ENCODE assay signal across 20 cellular contexts in genomic region chr16:53135329-53135728, GRCh38.
"Had no signal": no experiment of that assay in that cellular context is flagged by ENCODE, and none has a peak within 500 bp of the region (broad histone marks: within the 10 kb centered on the region; RNA-seq: fewer than 3 reads in every experiment).

No MANE protein-coding gene starts in this region.

- H3K36me3 ChIP-seq: brain microvascular endothelial cell, neutrophil, spleen had no signal

- H3K27ac ChIP-seq: brain microvascular endothelial cell, neutrophil, spleen had no signal

- H3K27me3 ChIP-seq: brain microvascular endothelial cell, neutrophil, spleen had no signal

- H3K27ac Mint-ChIP-seq: activated CD4-positive, alpha-beta memory T cell treated with anti-CD3 and anti-CD28 coated beads, Interleukin-2, amount 10 ng/mL, durations not matched to agents 7 days and 5 days; activated CD8-positive, alpha-beta memory T cell treated with anti-CD3 and anti-CD28 coated beads, Interleukin-2, amount 10 ng/mL, durations not matched to agents 7 days and 5 days; activated T-helper 2 cell treated with anti-CD3 and anti-CD28 coated beads, Interferon-gamma antibody, Interleukin-2, Interleukin-4, amounts not matched to agents 10 μg/mL and 5 μg/mL and 100 μg/mL, durations not matched to agents 14 hours and 24 hours and 36 hours; stimulated activated naive B cell treated with anti-CD40 and anti-IgM and Interleukin-4, amounts not matched to agents 10 μg/mL and 1 μg/mL and 100 μg/mL, for 72 hours; T-cell had no signal

- H3K27me3 Mint-ChIP-seq: activated CD4-positive, alpha-beta memory T cell treated with anti-CD3 and anti-CD28 coated beads, Interleukin-2, amount 10 ng/mL, durations not matched to agents 7 days and 5 days; activated CD8-positive, alpha-beta memory T cell treated with anti-CD3 and anti-CD28 coated beads, Interleukin-2, amount 10 ng/mL, durations not matched to agents 7 days and 5 days; naive thymus-derived CD8-positive, alpha-beta T cell; stimulated activated naive B cell treated with anti-CD40 and anti-IgM and Interleukin-4, amounts not matched to agents 10 μg/mL and 1 μg/mL and 100 μg/mL, for 72 hours; T-cell had no signal

- H3K4me3 ChIP-seq: spleen had no signal

- H3K36me3 Mint-ChIP-seq: activated CD8-positive, alpha-beta memory T cell treated with anti-CD3 and anti-CD28 coated beads, Interleukin-2, amount 10 ng/mL, durations not matched to agents 7 days and 5 days; naive thymus-derived CD8-positive, alpha-beta T cell; T-cell had no signal

- FAIRE-seq: colon, kidney had no signal

- H3K9me3 Mint-ChIP-seq: activated CD4-positive, alpha-beta memory T cell treated with anti-CD3 and anti-CD28 coated beads, Interleukin-2, amount 10 ng/mL, durations not matched to agents 7 days and 5 days; activated T-helper 2 cell treated with anti-CD3 and anti-CD28 coated beads, Interferon-gamma antibody, Interleukin-2, Interleukin-4, amounts not matched to agents 10 μg/mL and 5 μg/mL and 100 μg/mL, durations not matched to agents 14 hours and 24 hours and 36 hours; naive thymus-derived CD8-positive, alpha-beta T cell; stimulated activated naive B cell treated with anti-CD40 and anti-IgM and Interleukin-4, amounts not matched to agents 10 μg/mL and 1 μg/mL and 100 μg/mL, for 72 hours; T-cell had no signal

- DNase-seq: activated CD4-positive, alpha-beta memory T cell treated with anti-CD3 and anti-CD28 coated beads, Interleukin-2, amount 10 ng/mL, durations not matched to agents 7 days and 5 days; activated CD4-positive, alpha-beta T cell treated with anti-CD3 and anti-CD28 coated beads for 48 hours; activated CD4-positive, CD25-positive, alpha-beta regulatory T cell; activated CD8-positive, alpha-beta memory T cell treated with anti-CD3 and anti-CD28 coated beads, Interleukin-2, amount 10 ng/mL, durations not matched to agents 7 days and 5 days; activated naive CD4-positive, alpha-beta T cell treated with Interleukin-2 at 50 U/mL for 16 hours; anterior cingulate cortex; brain microvascular endothelial cell; central memory CD4-positive, alpha-beta T cell; foreskin melanocyte; glutamatergic neuron; kidney; naive thymus-derived CD8-positive, alpha-beta T cell; spleen; stimulated activated CD4-positive, alpha-beta T cell treated with anti-CD3 and anti-CD28 coated beads, Interleukin-4, amount 100 ng/mL, for 4 hours; stimulated activated naive B cell treated with anti-CD40 and anti-IgM and Interleukin-4, amounts not matched to agents 10 μg/mL and 1 μg/mL and 100 μg/mL, for 72 hours; T-cell; T1000 had no signal

- H3K9me3 ChIP-seq: neutrophil, spleen had no signal

- H3K4me3 Mint-ChIP-seq: activated CD4-positive, alpha-beta memory T cell treated with anti-CD3 and anti-CD28 coated beads, Interleukin-2, amount 10 ng/mL, durations not matched to agents 7 days and 5 days; activated CD8-positive, alpha-beta memory T cell treated with anti-CD3 and anti-CD28 coated beads, Interleukin-2, amount 10 ng/mL, durations not matched to agents 7 days and 5 days; naive thymus-derived CD8-positive, alpha-beta T cell; stimulated activated naive B cell treated with anti-CD40 and anti-IgM and Interleukin-4, amounts not matched to agents 10 μg/mL and 1 μg/mL and 100 μg/mL, for 72 hours; T-cell had no signal
